In the genomic region with DNA sequence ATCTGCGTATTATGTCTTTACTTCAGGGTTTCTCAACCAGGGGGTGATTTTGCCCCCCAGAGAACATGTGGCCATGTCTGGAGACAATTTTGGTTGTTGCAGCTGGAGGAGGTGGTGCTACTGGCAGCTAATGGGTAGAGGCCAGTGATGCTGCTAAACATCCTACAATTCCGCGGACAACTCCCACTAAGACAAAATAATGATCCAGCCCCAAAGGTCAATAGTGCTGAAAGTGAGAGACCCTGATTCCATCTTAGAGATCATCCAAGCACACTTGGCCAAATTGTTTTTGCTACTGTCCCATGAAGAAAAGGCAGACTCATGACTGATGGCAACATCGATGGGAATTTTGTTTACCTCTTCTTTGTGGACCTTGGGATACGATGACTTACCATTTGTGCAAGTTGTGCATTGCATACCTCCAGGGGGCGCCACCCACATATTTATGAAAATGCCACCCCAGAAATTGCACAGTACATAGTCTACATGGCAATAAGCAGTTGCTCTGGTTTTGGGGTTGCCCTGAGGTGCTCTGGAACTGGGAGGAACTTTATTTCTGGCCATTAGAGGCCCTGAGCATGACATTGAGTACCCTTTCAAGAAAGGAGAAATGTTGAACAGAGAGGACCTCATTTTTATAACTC, we compare ENCODE assay signal across 8 cellular contexts.
DNase-seq lines count a peak whose midpoint lies in the region; ATAC-seq and TF ChIP-seq lines count a peak whose summit lies in the region.
"Not testable (repeated sequence)": the region's sequence is repeated elsewhere in the genome, so short reads cannot be mapped to it uniquely, and the experiment has no call there.

No MANE protein-coding gene starts in this region.

- H3K79me2 ChIP-seq in Karpas-422 (ENCODE audit: low read length): not testable (repeated sequence)

- not testable (repeated sequence) for ATAC-seq in CD8-positive, alpha-beta T cell

- not testable (repeated sequence) for H3K4me1 ChIP-seq in CD8-positive, alpha-beta T cell (ENCODE audit: insufficient read depth, low read length); Karpas-422 (ENCODE audit: low read length); SJCRH30; adrenal gland (replicated peaks in 1 of 2)

- H3K4me3 ChIP-seq in CD8-positive, alpha-beta T cell (ENCODE audit: low read depth, low read length); Karpas-422 (ENCODE audit: low read length); SJCRH30; adrenal gland: not testable (repeated sequence)

- H3K9me3 ChIP-seq in CD8-positive, alpha-beta T cell (ENCODE audit: low read length); Karpas-422 (ENCODE audit: low read length); SJCRH30 (replicated peaks); adrenal gland (replicated peaks in 1 of 3): not testable (repeated sequence)

- not testable (repeated sequence) for H3K27ac ChIP-seq in CD8-positive, alpha-beta T cell (ENCODE audit: low read depth, low read length); Karpas-422 (ENCODE audit: low read length); SJCRH30; adrenal gland

- H4K20me1 ChIP-seq in Karpas-422 (ENCODE audit: insufficient read depth, low read depth, low read length): not testable (repeated sequence)

- not testable (repeated sequence) for H3K4me2 ChIP-seq in Karpas-422 (ENCODE audit: low read depth, low read length, poor library complexity, severe bottlenecking)

- not testable (repeated sequence) for H3K36me3 Mint-ChIP-seq in CD8-positive, alpha-beta T cell; glutamatergic neuron (ENCODE audit: unreplicated experiment)

- intact Hi-C loops in CD8-positive, alpha-beta T cell (cut with DNase I, micrococcal nuclease): loop anchor here in 1 of 2 experiments (1.0 kb wide), 1 partner anchor 96 kb away; no protein-coding TSS in a partner anchor
- intact Hi-C loops in adrenal gland (cut with DNase I): not testable (repeated sequence)

- H3K27me3 Mint-ChIP-seq in CD8-positive, alpha-beta T cell (ENCODE audit: low read depth); glutamatergic neuron (ENCODE audit: unreplicated experiment): not testable (repeated sequence)

- H3K9ac ChIP-seq in Karpas-422 (ENCODE audit: low read length): not testable (repeated sequence)

- DNase-seq in CD8-positive, alpha-beta T cell: peak; percentile 20 to 71 (median 47)
- DNase-seq in Karpas-422 (peak; percentile 51), SJCRH30 (peak; percentile 13 to 15), adrenal gland (peak; percentile 23 to 78 (median 39)), glutamatergic neuron (peak; percentile 39), renal cortical epithelial cell (ENCODE audit: low read depth) (peak; percentile 4)
- peak; percentile 8 to 14 for DNase-seq in activated CD8-positive, alpha-beta memory T cell treated with anti-CD3 and anti-CD28 coated beads for 1 hour (ENCODE audit: extremely low read depth in 1 of 2, low read depth in 1 of 2)
- peak; percentile 16 for DNase-seq in stimulated activated CD8-positive, alpha-beta memory T cell treated with anti-CD3 and anti-CD28 coated beads, Interleukin-4, amount 100 ng/mL, for 24 hours (ENCODE audit: low read depth)

- not testable (repeated sequence) for H3K27ac Mint-ChIP-seq in CD8-positive, alpha-beta T cell; glutamatergic neuron (ENCODE audit: unreplicated experiment)

- WGBS in adrenal gland, 4 donors: 66 to 100% (median 81%) methylated on average over 3 to 4 of the region's 6 CpGs

- not testable (repeated sequence) for H2AFZ ChIP-seq in Karpas-422 (ENCODE audit: low read length)

- H3K27me3 ChIP-seq in CD8-positive, alpha-beta T cell (ENCODE audit: insufficient read depth, low read length); Karpas-422 (ENCODE audit: low read length); SJCRH30; adrenal gland: not testable (repeated sequence)

- H3K36me3 ChIP-seq in CD8-positive, alpha-beta T cell (ENCODE audit: insufficient read depth, low read length); Karpas-422 (ENCODE audit: insufficient read depth, low read length); SJCRH30; adrenal gland (replicated peaks in 1 of 2): not testable (repeated sequence)

- CTCF ChIA-PET in CD8-positive, alpha-beta T cell (lab: Charles Lee): interaction anchor here (1.5 kb wide), 1 partner anchor 96 kb away, joined by 6 read pairs; no protein-coding TSS in a partner anchor

- H3K4me3 Mint-ChIP-seq in CD8-positive, alpha-beta T cell; glutamatergic neuron (ENCODE audit: unreplicated experiment): not testable (repeated sequence)

- H3K4me1 Mint-ChIP-seq in CD8-positive, alpha-beta T cell (ENCODE audit: low read depth); glutamatergic neuron (ENCODE audit: low read depth, unreplicated experiment): not testable (repeated sequence)

- H3K9me2 ChIP-seq in Karpas-422 (replicated peaks; ENCODE audit: insufficient read depth, low read length): not testable (repeated sequence)

- not testable (repeated sequence) for TF ChIP-seq POLR2A in adrenal gland (IDR thresholded peaks at IDR 0.05)

- POLR2A ChIA-PET in CD8-positive, alpha-beta T cell (lab: Charles Lee): not testable (repeated sequence)

- peak; percentile 46 for TF ChIP-seq CTCF in CD8-positive, alpha-beta T cell (IDR thresholded peaks at IDR 0.05)
- TF ChIP-seq CTCF in adrenal gland (IDR thresholded peaks at IDR 0.05) (peak; percentile 10 to 52 (median 42)), glutamatergic neuron (IDR thresholded peaks at IDR 0.05; ENCODE audit: partially characterized antibody, unreplicated experiment) (peak; percentile 40)

- H3K9me3 Mint-ChIP-seq in CD8-positive, alpha-beta T cell; glutamatergic neuron (ENCODE audit: unreplicated experiment): not testable (repeated sequence)
